In the genomic region with DNA sequence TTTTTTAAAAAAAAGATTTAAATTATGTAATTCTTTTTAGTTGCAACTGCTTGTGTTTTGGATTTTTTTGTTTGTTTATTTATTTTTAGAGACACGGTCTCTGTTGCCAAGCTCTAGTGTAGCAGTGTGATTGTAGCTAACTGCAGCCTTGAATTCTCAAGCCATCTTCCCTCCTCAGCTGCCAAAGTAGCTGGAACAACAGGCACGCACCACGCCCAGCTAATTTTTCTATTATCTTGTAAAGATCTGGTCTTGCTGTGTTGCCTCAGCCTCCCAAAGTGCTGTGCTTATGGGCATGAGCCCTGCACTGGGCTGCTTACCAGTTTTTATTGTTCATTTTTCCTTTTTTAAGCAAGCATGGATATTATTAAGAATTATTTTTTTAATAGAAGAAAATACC, we compare ENCODE assay signal across 25 cellular contexts. TPM values are rescaled to one million over a fixed set of nuclear protein-coding genes. Genes with fewer than 3 reads are reported as not detected.
A peak's percentile ranks its signal among the peaks of the same experiment; 100 is the strongest.
DNase-seq lines count a peak whose midpoint lies in the region; ATAC-seq and TF ChIP-seq lines count a peak whose summit lies in the region.
"Had no signal": no experiment of that assay in that cellular context is flagged by ENCODE, and none has a peak within 500 bp of the region (broad histone marks: within the 10 kb centered on the region; RNA-seq: fewer than 3 reads in every experiment).

No MANE protein-coding gene starts in this region.

- peaks cover 8% of the 10 kb centered on the region for H3K9me3 Mint-ChIP-seq in Calu3 (ENCODE audit: low read depth, unreplicated experiment)

- DNase-seq in GM23248: peak; percentile 36
- peak; percentile 45 for DNase-seq in fibroblast of the aortic adventitia (ENCODE audit: low read depth)
- no peak for DNase-seq in sciatic nerve (ENCODE audit: low spot score)
- DNase-seq in left lobe of liver (ENCODE audit: low spot score): no peak
- no peak for DNase-seq in Calu3
- no peak for DNase-seq in activated T-cell treated with anti-CD3 and anti-CD28 coated beads, Interleukin-2, amount 50 U/mL, for 48 hours
- DNase-seq in NCI-H1105 (lab: John Stamatoyannopoulos, UW): no peak
- DNase-seq: activated CD4-positive, alpha-beta T cell treated with anti-CD3 and anti-CD28 coated beads, Interleukin-2, amount 50 U/mL, for 1 hour; brain microvascular endothelial cell; CD8-positive, alpha-beta T cell; colonic mucosa; gastrocnemius medialis; Karpas-422; NCI-H524; OCI-M1; SHP77 treated with DMSO at 0.1 percent for 48 hours; stimulated activated CD4-positive, alpha-beta T cell treated with anti-CD3 and anti-CD28 coated beads, Interleukin-2, amount 100 ng/mL, for 48 hours; stimulated activated naive CD4-positive, alpha-beta T cell treated with Interleukin-2 at 50 U/mL for 16 hours; T-cell had no signal

- H3K4me3 ChIP-seq in GM23248 (no peak overlapping the region), OCI-LY1 (ENCODE audit: low read depth, low read length, poor library complexity, severe bottlenecking) (no peak overlapping the region), fibroblast of the aortic adventitia (ENCODE audit: low read depth, low read length) (no peak overlapping the region)
- H3K4me3 ChIP-seq: colonic mucosa, gastrocnemius medialis, skin epidermis had no signal

- BruUV-seq in Calu3 (replicated peaks; lab: Mats Ljungman, UMichigan): no TSS peak

- CTCF ChIA-PET in Calu3 (lab: Charles Lee): no interaction called here

- peak overlapping the region; percentile 2 for H3K4me2 ChIP-seq in GM23248 (ENCODE audit: unreplicated experiment)
- H3K4me2 ChIP-seq in OCI-LY1 (ENCODE audit: low read length): no peak overlapping the region

- H3K36me3 Mint-ChIP-seq in Calu3 (ENCODE audit: insufficient read depth, unreplicated experiment): no peaks in the 10 kb centered on the region
- H3K36me3 Mint-ChIP-seq: CD8-positive, alpha-beta T cell; T-cell had no signal

- H4K20me1 ChIP-seq in GM23248 (ENCODE audit: insufficient read depth) (no peaks in the 10 kb centered on the region), OCI-LY1 (ENCODE audit: insufficient read depth, low read length) (no peaks in the 10 kb centered on the region)

- H2AFZ ChIP-seq in GM23248: no peak overlapping the region
- no peak overlapping the region for H2AFZ ChIP-seq in OCI-LY1 (ENCODE audit: low read length)

- H3K4me3 Mint-ChIP-seq in Calu3 (ENCODE audit: low read depth, unreplicated experiment): no peak overlapping the region
- H3K4me3 Mint-ChIP-seq: CD8-positive, alpha-beta T cell; neural crest cell; T-cell; type B pancreatic cell had no signal

- H3K27me3 ChIP-seq in GM23248 (replicated peaks; ENCODE audit: insufficient read depth) (no peaks in the 10 kb centered on the region), OCI-LY1 (ENCODE audit: insufficient read depth, low read length) (no peaks in the 10 kb centered on the region)
- H3K27me3 ChIP-seq: brain microvascular endothelial cell, colonic mucosa, gastrocnemius medialis had no signal

- H3K27me3 Mint-ChIP-seq in Calu3 (ENCODE audit: unreplicated experiment): no peaks in the 10 kb centered on the region
- H3K27me3 Mint-ChIP-seq: progenitor cell of endocrine pancreas, T-cell had no signal

- H3K36me3 ChIP-seq in GM23248 (ENCODE audit: low read depth) (no peaks in the 10 kb centered on the region), OCI-LY1 (ENCODE audit: insufficient read depth, low read length) (no peaks in the 10 kb centered on the region; the same call in 1 of the 2 replicates)
- H3K36me3 ChIP-seq: brain microvascular endothelial cell, colonic mucosa, gastrocnemius medialis had no signal

- ATAC-seq in sciatic nerve (peak; percentile 74), left lobe of liver (no peak)
- ATAC-seq: CD8-positive, alpha-beta T cell; gastrocnemius medialis; T-cell had no signal

- H3F3A ChIP-seq in GM23248 (ENCODE audit: insufficient read depth) (no peaks in the 10 kb centered on the region), OCI-LY1 (ENCODE audit: insufficient read depth, low read length) (no peaks in the 10 kb centered on the region)

- H3K79me2 ChIP-seq in GM23248 (ENCODE audit: insufficient read depth) (no peaks in the 10 kb centered on the region), OCI-LY1 (ENCODE audit: insufficient read depth, low read length) (no peaks in the 10 kb centered on the region)

- peaks cover 6% of the 10 kb centered on the region for H3K4me1 Mint-ChIP-seq in Calu3 (ENCODE audit: low read depth, unreplicated experiment)
- H3K4me1 Mint-ChIP-seq: T-cell had no signal

- no peak overlapping the region for H3K27ac ChIP-seq in GM23248
- H3K27ac ChIP-seq in OCI-LY1 (ENCODE audit: low read depth, low read length, poor library complexity, severe bottlenecking): peak overlapping the region; percentile 68
- H3K27ac ChIP-seq: brain microvascular endothelial cell, colonic mucosa, gastrocnemius medialis had no signal

- H3K9ac ChIP-seq in GM23248 (no peak overlapping the region), OCI-LY1 (ENCODE audit: low read length) (no peak overlapping the region)

- in situ Hi-C loops in GM23248 (cut with MboI): no loop called here

- H3K4me1 ChIP-seq in GM23248 (ENCODE audit: insufficient read depth) (peaks cover 24% of the 10 kb centered on the region), OCI-LY1 (ENCODE audit: insufficient read depth, low read length, severe bottlenecking) (peaks cover 34% of the 10 kb centered on the region)
- H3K4me1 ChIP-seq: colonic mucosa had no signal

- TF ChIP-seq CTCF in OCI-LY1 (IDR thresholded peaks at IDR 0.05; ENCODE audit: low read length): no peak
- no peak for TF ChIP-seq CTCF in fibroblast of the aortic adventitia (IDR thresholded peaks at IDR 0.05; ENCODE audit: insufficient read depth, low read length)
- TF ChIP-seq CTCF in Calu3 (IDR thresholded peaks at IDR 0.05; ENCODE audit: unreplicated experiment): no peak

- intact Hi-C loops in sciatic nerve (cut with DNase I): no loop called here
- intact Hi-C loops in Calu3 (cut with micrococcal nuclease; ENCODE audit: unreplicated experiment): no loop called here

- no peaks in the 10 kb centered on the region for H3K9me2 ChIP-seq in GM23248 (ENCODE audit: insufficient read depth)
- no peaks in the 10 kb centered on the region for H3K9me2 ChIP-seq in OCI-LY1 (ENCODE audit: low read depth, low read length)

- H3K9me3 ChIP-seq in GM23248 (ENCODE audit: low read depth): no peaks in the 10 kb centered on the region
- H3K9me3 ChIP-seq in OCI-LY1 (ENCODE audit: low read length): no peaks in the 10 kb centered on the region
- H3K9me3 ChIP-seq: colonic mucosa, gastrocnemius medialis had no signal

- 33 to 36% methylated on average over 3 of the region's 3 CpGs for WGBS in GM23248 (ENCODE audit: low coverage in 1 of 2, low lambda C conversion rate in 2 of 2, missing lambda C conversion rate in 2 of 2), 2 experiments

- no peak overlapping the region for H3K27ac Mint-ChIP-seq in Calu3 (ENCODE audit: unreplicated experiment)
- H3K27ac Mint-ChIP-seq: CD8-positive, alpha-beta T cell; progenitor cell of endocrine pancreas; T-cell had no signal

RNA-seq across cellular contexts. Expression of gene ART4, which starts 10.6 kb away (rescaled TPM):
- total RNA-seq in GM23248 (2014; rRNA removed; shearing (Covaris generic)): not detected in 2 replicates
- polyA plus RNA-seq in GM23248 (2016; fragmentation: Nextera tagmentation; extraction: Ambion mirVana): not detected in 2 replicates
- total RNA-seq in fibroblast of the aortic adventitia (ENCODE audit: low replicate concordance): 0.36 TPM in 1 of 2 replicates, not detected in the other
- total RNA-seq in sciatic nerve: 0.80 TPM
- total RNA-seq in left lobe of liver: 27.5 TPM
- not detected in 2 replicates for total RNA-seq in Calu3 (2022)
- total RNA-seq: CD8-positive, alpha-beta T cell; Daoy; neural crest cell; T-cell had no signal

RNA-seq across cellular contexts. Expression of gene MGP, which starts 31.7 kb away (rescaled TPM):
- 0.86 TPM in 1 of 2 replicates, not detected in the other for total RNA-seq in GM23248 (2014; rRNA removed; shearing (Covaris generic))
- polyA plus RNA-seq in GM23248 (2016; fragmentation: Nextera tagmentation; extraction: Ambion mirVana): 1.3 and 2.5 TPM in 2 replicates
- total RNA-seq in fibroblast of the aortic adventitia (ENCODE audit: low replicate concordance): 223 and 529 TPM in 2 replicates
- 1,381 TPM for total RNA-seq in sciatic nerve
- 5.5 TPM for total RNA-seq in left lobe of liver
- 0.64 TPM in 1 of 2 replicates, not detected in the other for total RNA-seq in Calu3 (2022)
- total RNA-seq: neural crest cell, progenitor cell of endocrine pancreas had no signal

RNA-seq across cellular contexts. Expression of gene SMCO3, which starts 40.0 kb away (rescaled TPM):
- total RNA-seq in GM23248 (2014; rRNA removed; shearing (Covaris generic)): not detected in 2 replicates
- polyA plus RNA-seq in GM23248 (2016; fragmentation: Nextera tagmentation; extraction: Ambion mirVana): not detected in 2 replicates
- total RNA-seq in fibroblast of the aortic adventitia (ENCODE audit: low replicate concordance): 0.09 TPM in 1 of 2 replicates, not detected in the other
- 21.0 TPM for total RNA-seq in sciatic nerve
- total RNA-seq in left lobe of liver: 0.53 TPM
- not detected in 2 replicates for total RNA-seq in Calu3 (2022)
- total RNA-seq: CD8-positive, alpha-beta T cell; colonic mucosa; neural crest cell; progenitor cell of endocrine pancreas; T-cell had no signal

RNA-seq across cellular contexts. Expression of gene C12orf60, which starts 50.5 kb away (rescaled TPM):
- 1.2 and 2.3 TPM in 2 replicates for total RNA-seq in GM23248 (2014; rRNA removed; shearing (Covaris generic))
- polyA plus RNA-seq in GM23248 (2016; fragmentation: Nextera tagmentation; extraction: Ambion mirVana): 0.86 and 1.2 TPM in 2 replicates
- total RNA-seq in fibroblast of the aortic adventitia (ENCODE audit: low replicate concordance) (0.65 and 0.99 TPM in 2 replicates), sciatic nerve (2.3 TPM), left lobe of liver (0.33 TPM), Calu3 (2022) (0.95 and 1.2 TPM in 2 replicates)

RNA-seq across cellular contexts. Expression of gene WBP11, which starts 50.7 kb away (rescaled TPM):
- total RNA-seq in GM23248 (2014; rRNA removed; shearing (Covaris generic)): 5.5 and 11.8 TPM in 2 replicates
- 44.0 and 46.1 TPM in 2 replicates for polyA plus RNA-seq in GM23248 (2016; fragmentation: Nextera tagmentation; extraction: Ambion mirVana)
- total RNA-seq in fibroblast of the aortic adventitia (ENCODE audit: low replicate concordance) (6.3 and 15.9 TPM in 2 replicates), sciatic nerve (63.8 TPM), left lobe of liver (15.9 TPM), Calu3 (2022) (75.9 and 97.4 TPM in 2 replicates)

Comparison
In these comparisons a context has a peak if more than half of its experiments do, and no peak if none do; other contexts are left out.
1. DNase-seq: peak in GM23248 (single experiment) and fibroblast of the aortic adventitia (single experiment); none in sciatic nerve (single experiment), left lobe of liver (single experiment), Calu3 (single experiment), activated T-cell treated with anti-CD3 and anti-CD28 coated beads, Interleukin-2, amount 50 U/mL, for 48 hours (0 of 2) and NCI-H1105 (single experiment).
2. RNA of gene ART4, which starts 10.6 kb away (total RNA-seq): 27.5 TPM in left lobe of liver (single experiment); 0.80 TPM in sciatic nerve (single experiment), 0.36 TPM in fibroblast of the aortic adventitia, not detected in GM23248 and not detected in Calu3; every median in the first group is over 10 times any median in the second.
3. RNA of gene MGP, which starts 31.7 kb away (total RNA-seq): 1,381 TPM in sciatic nerve (single experiment) and 223 to 529 TPM in fibroblast of the aortic adventitia; 5.5 TPM in left lobe of liver (single experiment), 0.86 TPM in GM23248 and 0.64 TPM in Calu3; every median in the first group is over 10 times any median in the second.
4. RNA of gene SMCO3, which starts 40.0 kb away (total RNA-seq): 21.0 TPM in sciatic nerve (single experiment); 0.53 TPM in left lobe of liver (single experiment), 0.09 TPM in fibroblast of the aortic adventitia, not detected in Calu3 and not detected in GM23248; every median in the first group is over 10 times any median in the second.